Comparison of ENCODE assay signal across 1 cellular context in the genomic region with DNA sequence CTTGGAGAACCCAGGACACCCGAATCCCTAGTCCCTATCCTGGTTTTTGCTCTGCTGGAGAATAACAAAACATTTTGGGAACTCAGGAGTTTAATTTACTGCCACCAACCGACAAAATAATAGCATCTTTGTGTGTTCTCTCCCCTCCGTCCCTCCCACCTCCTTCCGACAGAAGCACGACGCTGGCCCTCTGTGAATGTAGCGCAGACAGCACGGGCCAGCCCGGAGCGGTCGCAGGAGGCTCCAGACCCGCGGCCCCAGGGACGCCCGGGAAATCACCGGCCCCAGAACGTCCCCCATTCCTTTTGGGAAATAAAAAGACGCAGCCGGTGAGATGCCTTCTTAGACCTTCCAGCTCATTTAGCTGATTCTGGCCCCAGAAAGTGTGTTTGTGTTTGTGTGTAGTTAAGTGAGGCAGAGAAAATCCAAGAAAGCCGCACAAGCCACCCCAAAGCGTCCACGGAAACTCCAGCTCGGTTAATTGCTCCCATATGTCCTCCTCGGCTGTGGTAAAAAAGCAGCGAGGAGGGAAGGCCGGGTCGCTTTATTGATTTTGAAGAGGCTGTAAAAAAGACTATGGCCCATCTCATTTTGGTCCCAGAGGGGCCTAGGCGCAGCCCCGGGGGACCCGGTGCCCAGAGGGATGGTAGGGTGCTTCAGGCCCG.
TF ChIP-seq lines count a peak whose summit lies in the region.

No MANE protein-coding gene starts in this region.

TF ChIP-seq in HEK293, 187 proteins besides CTCF, POLR2A, EP300 and RAD21 (continued from another document):
- TF ChIP-seq, protein P1, sequence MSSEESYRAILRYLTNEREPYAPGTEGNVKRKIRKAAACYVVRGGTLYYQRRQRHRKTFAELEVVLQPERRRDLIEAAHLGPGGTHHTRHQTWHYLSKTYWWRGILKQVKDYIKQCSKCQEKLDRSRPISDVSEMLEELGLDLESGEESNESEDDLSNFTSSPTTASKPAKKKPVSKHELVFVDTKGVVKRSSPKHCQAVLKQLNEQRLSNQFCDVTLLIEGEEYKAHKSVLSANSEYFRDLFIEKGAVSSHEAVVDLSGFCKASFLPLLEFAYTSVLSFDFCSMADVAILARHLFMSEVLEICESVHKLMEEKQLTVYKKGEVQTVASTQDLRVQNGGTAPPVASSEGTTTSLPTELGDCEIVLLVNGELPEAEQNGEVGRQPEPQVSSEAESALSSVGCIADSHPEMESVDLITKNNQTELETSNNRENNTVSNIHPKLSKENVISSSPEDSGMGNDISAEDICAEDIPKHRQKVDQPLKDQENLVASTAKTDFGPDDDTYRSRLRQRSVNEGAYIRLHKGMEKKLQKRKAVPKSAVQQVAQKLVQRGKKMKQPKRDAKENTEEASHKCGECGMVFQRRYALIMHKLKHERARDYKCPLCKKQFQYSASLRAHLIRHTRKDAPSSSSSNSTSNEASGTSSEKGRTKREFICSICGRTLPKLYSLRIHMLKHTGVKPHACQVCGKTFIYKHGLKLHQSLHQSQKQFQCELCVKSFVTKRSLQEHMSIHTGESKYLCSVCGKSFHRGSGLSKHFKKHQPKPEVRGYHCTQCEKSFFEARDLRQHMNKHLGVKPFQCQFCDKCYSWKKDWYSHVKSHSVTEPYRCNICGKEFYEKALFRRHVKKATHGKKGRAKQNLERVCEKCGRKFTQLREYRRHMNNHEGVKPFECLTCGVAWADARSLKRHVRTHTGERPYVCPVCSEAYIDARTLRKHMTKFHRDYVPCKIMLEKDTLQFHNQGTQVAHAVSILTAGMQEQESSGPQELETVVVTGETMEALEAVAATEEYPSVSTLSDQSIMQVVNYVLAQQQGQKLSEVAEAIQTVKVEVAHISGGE (tag by site-specific recombination; conservative IDR thresholded peaks at IDR 0.05; ENCODE audit: low read depth), result peak; percentile 31
- TF ChIP-seq ZNF132 (tag by site-specific recombination; IDR thresholded peaks at IDR 0.05; ENCODE audit: borderline replicate concordance) (no peak), ZNF626 (tag by site-specific recombination; IDR thresholded peaks at IDR 0.05) (no peak), ZNF843 (tag by site-specific recombination; IDR thresholded peaks at IDR 0.05) (no peak), ZNF660 (tag by site-specific recombination; IDR thresholded peaks at IDR 0.05) (no peak), ZBTB8A (tag by site-specific recombination; IDR thresholded peaks at IDR 0.05) (peak; percentile 67; the same call in 1 of the 2 replicates), ZNF248 (tag by site-specific recombination; IDR thresholded peaks at IDR 0.05) (no peak), ZNF394 (tag by site-specific recombination; IDR thresholded peaks at IDR 0.05; ENCODE audit: borderline replicate concordance) (no peak), ZNF555 (tag by site-specific recombination; conservative IDR thresholded peaks at IDR 0.05) (no peak), ZNF214 (tag by site-specific recombination; IDR thresholded peaks at IDR 0.05; ENCODE audit: borderline replicate concordance) (no peak), ZNF585B (tag by site-specific recombination; IDR thresholded peaks at IDR 0.05) (no peak), ZNF423 (tag by site-specific recombination; IDR thresholded peaks at IDR 0.05) (peak; percentile 77), MYNN (tag by site-specific recombination; IDR thresholded peaks at IDR 0.05; ENCODE audit: borderline replicate concordance) (peak; percentile 76), ZFP37 (tag by site-specific recombination; IDR thresholded peaks at IDR 0.05) (0 out of 2 replicates have a peak, but pooled peaks have one; percentile 69), ZNF692 (tag by site-specific recombination; IDR thresholded peaks at IDR 0.05) (peak; percentile 49; the same call in 1 of the 2 replicates), ZNF174 (tag by site-specific recombination; IDR thresholded peaks at IDR 0.05) (no peak), ZXDB (tag by site-specific recombination; IDR thresholded peaks at IDR 0.05) (peak; percentile 35), ZNF202 (tag by site-specific recombination; IDR thresholded peaks at IDR 0.05; ENCODE audit: borderline replicate concordance) (no peak), ZNF121 (tag by site-specific recombination; IDR thresholded peaks at IDR 0.05) (no peak), ZEB2 (tag by site-specific recombination; IDR thresholded peaks at IDR 0.05) (peak; percentile 57), ZNF549 (tag by site-specific recombination; IDR thresholded peaks at IDR 0.05) (no peak), ZNF23 (tag by site-specific recombination; IDR thresholded peaks at IDR 0.05; ENCODE audit: borderline replicate concordance) (no peak)
- TF ChIP-seq, protein P2, sequence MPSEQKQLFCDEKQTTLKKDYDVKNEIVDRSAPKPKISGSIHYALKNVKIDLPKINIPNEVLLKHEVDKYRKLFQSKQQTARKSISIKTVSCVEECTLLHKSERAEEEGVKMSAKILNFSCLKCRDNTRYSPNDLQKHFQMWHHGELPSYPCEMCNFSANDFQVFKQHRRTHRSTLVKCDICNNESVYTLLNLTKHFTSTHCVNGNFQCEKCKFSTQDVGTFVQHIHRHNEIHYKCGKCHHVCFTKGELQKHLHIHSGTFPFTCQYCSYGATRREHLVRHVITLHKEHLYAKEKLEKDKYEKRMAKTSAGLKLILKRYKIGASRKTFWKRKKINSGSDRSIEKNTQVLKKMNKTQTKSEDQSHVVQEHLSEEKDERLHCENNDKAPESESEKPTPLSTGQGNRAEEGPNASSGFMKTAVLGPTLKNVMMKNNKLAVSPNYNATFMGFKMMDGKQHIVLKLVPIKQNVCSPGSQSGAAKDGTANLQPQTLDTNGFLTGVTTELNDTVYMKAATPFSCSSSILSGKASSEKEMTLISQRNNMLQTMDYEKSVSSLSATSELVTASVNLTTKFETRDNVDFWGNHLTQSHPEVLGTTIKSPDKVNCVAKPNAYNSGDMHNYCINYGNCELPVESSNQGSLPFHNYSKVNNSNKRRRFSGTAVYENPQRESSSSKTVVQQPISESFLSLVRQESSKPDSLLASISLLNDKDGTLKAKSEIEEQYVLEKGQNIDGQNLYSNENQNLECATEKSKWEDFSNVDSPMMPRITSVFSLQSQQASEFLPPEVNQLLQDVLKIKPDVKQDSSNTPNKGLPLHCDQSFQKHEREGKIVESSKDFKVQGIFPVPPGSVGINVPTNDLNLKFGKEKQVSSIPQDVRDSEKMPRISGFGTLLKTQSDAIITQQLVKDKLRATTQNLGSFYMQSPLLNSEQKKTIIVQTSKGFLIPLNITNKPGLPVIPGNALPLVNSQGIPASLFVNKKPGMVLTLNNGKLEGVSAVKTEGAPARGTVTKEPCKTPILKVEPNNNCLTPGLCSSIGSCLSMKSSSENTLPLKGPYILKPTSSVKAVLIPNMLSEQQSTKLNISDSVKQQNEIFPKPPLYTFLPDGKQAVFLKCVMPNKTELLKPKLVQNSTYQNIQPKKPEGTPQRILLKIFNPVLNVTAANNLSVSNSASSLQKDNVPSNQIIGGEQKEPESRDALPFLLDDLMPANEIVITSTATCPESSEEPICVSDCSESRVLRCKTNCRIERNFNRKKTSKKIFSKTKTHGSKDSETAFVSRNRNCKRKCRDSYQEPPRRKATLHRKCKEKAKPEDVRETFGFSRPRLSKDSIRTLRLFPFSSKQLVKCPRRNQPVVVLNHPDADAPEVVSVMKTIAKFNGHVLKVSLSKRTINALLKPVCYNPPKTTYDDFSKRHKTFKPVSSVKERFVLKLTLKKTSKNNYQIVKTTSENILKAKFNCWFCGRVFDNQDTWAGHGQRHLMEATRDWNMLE (tag by site-specific recombination; conservative IDR thresholded peaks at IDR 0.05; ENCODE audit: low read depth), result no peak
- TF ChIP-seq, protein P3, sequence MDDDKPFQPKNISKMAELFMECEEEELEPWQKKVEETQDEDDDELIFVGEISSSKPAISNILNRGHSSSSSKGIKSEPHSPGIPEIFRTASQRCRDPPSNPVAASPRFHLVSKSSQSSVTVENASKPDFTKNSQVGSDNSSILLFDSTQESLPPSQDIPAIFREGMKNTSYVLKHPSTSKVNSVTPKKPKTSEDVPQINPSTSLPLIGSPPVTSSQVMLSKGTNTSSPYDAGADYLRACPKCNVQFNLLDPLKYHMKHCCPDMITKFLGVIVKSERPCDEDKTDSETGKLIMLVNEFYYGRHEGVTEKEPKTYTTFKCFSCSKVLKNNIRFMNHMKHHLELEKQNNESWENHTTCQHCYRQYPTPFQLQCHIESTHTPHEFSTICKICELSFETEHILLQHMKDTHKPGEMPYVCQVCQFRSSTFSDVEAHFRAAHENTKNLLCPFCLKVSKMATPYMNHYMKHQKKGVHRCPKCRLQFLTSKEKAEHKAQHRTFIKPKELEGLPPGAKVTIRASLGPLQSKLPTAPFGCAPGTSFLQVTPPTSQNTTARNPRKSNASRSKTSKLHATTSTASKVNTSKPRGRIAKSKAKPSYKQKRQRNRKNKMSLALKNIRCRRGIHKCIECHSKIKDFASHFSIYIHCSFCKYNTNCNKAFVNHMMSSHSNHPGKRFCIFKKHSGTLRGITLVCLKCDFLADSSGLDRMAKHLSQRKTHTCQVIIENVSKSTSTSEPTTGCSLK (tag by site-specific recombination; IDR thresholded peaks at IDR 0.05), result no peak
